7 cellular contexts compared by ENCODE assay signal in genomic region chr2:38665854-38666577, GRCh38. TPM values are rescaled to one million over a fixed set of nuclear protein-coding genes. Genes with fewer than 3 reads are reported as not detected.
A peak's percentile ranks its signal among the peaks of the same experiment; 100 is the strongest.
DNase-seq lines count a peak whose midpoint lies in the region; ATAC-seq, FAIRE-seq and TF ChIP-seq lines count a peak whose summit lies in the region.

TSS of gene GALM (plus strand) at chr2:38666114. CDS start at chr2:38666162, 48 bp downstream.

- peak; percentile 36 for ATAC-seq in GM18505 (IDR thresholded peaks at IDR 0.05; ENCODE audit: unreplicated experiment)
- ATAC-seq in HG03520 (IDR thresholded peaks at IDR 0.05; ENCODE audit: unreplicated experiment), result peak; percentile 39
- ATAC-seq in HG02852 (IDR thresholded peaks at IDR 0.05; ENCODE audit: unreplicated experiment), result no peak

- peak within 1 kb of the TSS; percentile 90 for H2AFZ ChIP-seq in astrocyte (ENCODE audit: low read depth, low read length)

- peak within 1 kb of the TSS; percentile 21; the same call in 1 of the 2 replicates for H3K27ac ChIP-seq in SJSA1
- H3K27ac ChIP-seq in astrocyte (ENCODE audit: low read depth, low read length), result no peak within 1 kb of the TSS
- H3K27ac ChIP-seq in right atrium auricular region, result peak within 1 kb of the TSS; percentile 63 to 86

- no peaks in the 10 kb centered on the region for H3K79me2 ChIP-seq in astrocyte (ENCODE audit: insufficient read depth, low read length)

- peak within 1 kb of the TSS; percentile 52 for H3K9ac ChIP-seq in astrocyte (ENCODE audit: low read length)

- no peak for TF ChIP-seq CTCF in astrocyte (IDR thresholded peaks at IDR 0.05; ENCODE audit: insufficient read depth, low read depth, low read length)
- TF ChIP-seq CTCF in right atrium auricular region (IDR thresholded peaks at IDR 0.05), result no peak

- peak within 1 kb of the TSS; percentile 97 for H3K27ac Mint-ChIP-seq in astrocyte (ENCODE audit: unreplicated experiment)

- H3K36me3 ChIP-seq in SJSA1 (peaks cover 3% of the 10 kb centered on the region; the same call in 1 of the 2 replicates), astrocyte (ENCODE audit: insufficient read depth, low read length) (no peaks in the 10 kb centered on the region), right atrium auricular region (no peaks in the 10 kb centered on the region)

- H3K36me3 Mint-ChIP-seq in astrocyte (ENCODE audit: low read depth, unreplicated experiment), result no peaks in the 10 kb centered on the region

- H3K9me3 Mint-ChIP-seq in astrocyte (ENCODE audit: unreplicated experiment), result no peaks in the 10 kb centered on the region

- H3K4me3 ChIP-seq in SJSA1 (peak within 1 kb of the TSS; percentile 47), astrocyte (ENCODE audit: insufficient read depth, low read depth, low read length) (peak within 1 kb of the TSS; percentile 59), right atrium auricular region (peak within 1 kb of the TSS; percentile 56 to 63)

- H3K27me3 ChIP-seq in SJSA1 (replicated peaks) (no peaks in the 10 kb centered on the region), astrocyte (ENCODE audit: insufficient read depth, low read length) (no peaks in the 10 kb centered on the region), right atrium auricular region (no peaks in the 10 kb centered on the region)

- H3K4me1 Mint-ChIP-seq in astrocyte (ENCODE audit: low read depth, unreplicated experiment), result peaks cover 11% of the 10 kb centered on the region

- peak; percentile 78 to 79 for DNase-seq in SJSA1 (ENCODE audit: low read depth in 1 of 2, low spot score in 2 of 2)
- DNase-seq in astrocyte (ENCODE audit: low read depth), result peak; percentile 93
- DNase-seq in right atrium auricular region (ENCODE audit: low spot score), result peak; percentile 89
- DNase-seq in posterior cingulate gyrus, result peak in 8 of 10 donors; percentile 12 to 89 (median 34)

- peak within 1 kb of the TSS; percentile 87 for H3K4me2 ChIP-seq in astrocyte (ENCODE audit: low read length)

- intact Hi-C loops in posterior cingulate gyrus (cut with DNase I), result loop anchor here (2.0 kb wide), 1 partner anchor 63 kb away; the partner anchor contains the start of gene HNRNPLL

- no peaks in the 10 kb centered on the region for H3K9me3 ChIP-seq in SJSA1 (replicated peaks)
- no peaks in the 10 kb centered on the region for H3K9me3 ChIP-seq in astrocyte (ENCODE audit: insufficient read depth, low read depth, low read length)
- no peaks in the 10 kb centered on the region for H3K9me3 ChIP-seq in right atrium auricular region

- no peak for TF ChIP-seq POLR2A in GM18505 (IDR thresholded peaks at IDR 0.05; ENCODE audit: borderline replicate concordance, extremely low read depth, insufficient read depth, insufficient read length)

- peak; percentile 13 for FAIRE-seq in astrocyte (lab: Jason Lieb, UNC)

- H3K4me1 ChIP-seq in SJSA1 (replicated peaks) (peaks cover 8% of the 10 kb centered on the region), astrocyte (ENCODE audit: insufficient read depth, low read length) (peaks cover 6% of the 10 kb centered on the region), right atrium auricular region (peaks cover 0 to 20% of the 10 kb centered on the region in 2 donors)

- no peaks in the 10 kb centered on the region for H4K20me1 ChIP-seq in astrocyte (ENCODE audit: insufficient read depth, low read length)

- H3K4me3 Mint-ChIP-seq in astrocyte (ENCODE audit: unreplicated experiment), result peak within 1 kb of the TSS; percentile 86

- H3K27me3 Mint-ChIP-seq in astrocyte (ENCODE audit: low read depth, unreplicated experiment), result no peaks in the 10 kb centered on the region

RNA-seq across cellular contexts. Expression of gene GALM, which starts in this region (rescaled TPM):
- 5.3 and 8.2 TPM in 2 replicates for total RNA-seq in SJSA1 (2014; rRNA removed; shearing (Covaris generic))
- 9.8 and 10.1 TPM in 2 replicates for total RNA-seq in astrocyte
- 10 to 100 TPM; 13.9 to 17.9 TPM for total RNA-seq in right atrium auricular region

Comparison
In these comparisons a context has a peak if more than half of its experiments do, and no peak if none do; other contexts are left out.
1. DNase-seq: peak in every context shown above with its lines; median percentile 93 in astrocyte; 89 in right atrium auricular region; 78 in SJSA1; 34 in posterior cingulate gyrus.